ENCODE assay signal across 16 cellular contexts in the genomic region with DNA sequence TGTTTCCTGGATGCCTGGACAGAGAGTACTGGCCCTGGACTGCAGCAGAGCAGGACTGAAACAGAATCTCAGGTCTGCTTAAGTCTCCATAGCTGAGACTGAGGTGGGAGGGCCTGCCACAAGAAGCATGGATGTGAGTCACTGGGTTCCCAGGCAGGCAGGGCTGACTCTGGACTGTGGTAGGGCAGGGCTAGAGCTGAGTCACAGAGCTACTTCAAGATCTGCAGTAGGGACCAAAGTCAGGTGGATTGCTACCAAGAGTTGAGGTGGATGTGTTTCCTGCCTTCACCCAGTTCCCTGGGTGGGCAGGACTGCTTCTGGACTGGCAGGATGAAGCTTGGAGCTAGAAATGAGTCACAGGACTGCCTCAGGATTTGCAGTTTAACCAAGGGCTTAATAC.
DNase-seq lines count a peak whose midpoint lies in the region; ATAC-seq and TF ChIP-seq lines count a peak whose summit lies in the region.
"Had no signal": no experiment of that assay in that cellular context is flagged by ENCODE, and none has a peak within 500 bp of the region (broad histone marks: within the 10 kb centered on the region; RNA-seq: fewer than 3 reads in every experiment).

No MANE protein-coding gene starts in this region.

- H3K4me3 ChIP-seq in endodermal cell (ENCODE audit: low read length): no peak overlapping the region
- H3K4me3 ChIP-seq in mesendoderm (ENCODE audit: low read length): no peak overlapping the region
- H3K4me3 ChIP-seq: adrenal gland, heart right ventricle, Peyer's patch, thyroid gland had no signal

- H3K4me3 Mint-ChIP-seq in endodermal cell (no peak overlapping the region), nephron progenitor cell (no peak overlapping the region)
- H3K4me3 Mint-ChIP-seq: naive B cell had no signal

- H3K4me1 ChIP-seq in endodermal cell (ENCODE audit: control insufficient read depth, insufficient read depth, low read length) (no peaks in the 10 kb centered on the region), mesendoderm (ENCODE audit: control insufficient read depth, low read depth, low read length) (no peaks in the 10 kb centered on the region)
- H3K4me1 ChIP-seq: adrenal gland, heart right ventricle, Peyer's patch, thyroid gland had no signal

- H4K8ac ChIP-seq in mesendoderm (ENCODE audit: low read depth, low read length): no peak overlapping the region

- H3K79me1 ChIP-seq in mesendoderm (ENCODE audit: low read length): no peaks in the 10 kb centered on the region

- H3K36me3 ChIP-seq in endodermal cell (ENCODE audit: control insufficient read depth, insufficient read depth, low read length) (no peaks in the 10 kb centered on the region), mesendoderm (ENCODE audit: control insufficient read depth, insufficient read depth, low read length) (no peaks in the 10 kb centered on the region)
- H3K36me3 ChIP-seq: adrenal gland, heart right ventricle, Peyer's patch, thyroid gland had no signal

- no peak overlapping the region for H2BK15ac ChIP-seq in mesendoderm (replicated peaks; ENCODE audit: low read depth)

- H3K27ac ChIP-seq in endodermal cell (ENCODE audit: low read depth, low read length) (no peak overlapping the region), mesendoderm (ENCODE audit: low read depth, low read length) (no peak overlapping the region)
- H3K27ac ChIP-seq: adrenal gland, heart right ventricle, Peyer's patch, thyroid gland had no signal

- H3K4me2 ChIP-seq in mesendoderm (ENCODE audit: low read length): no peak overlapping the region

- no peak for TF ChIP-seq CTCF in endodermal cell (conservative IDR thresholded peaks at IDR 0.05)
- no peak for TF ChIP-seq CTCF in nephron progenitor cell (IDR thresholded peaks at IDR 0.05)

- H2BK120ac ChIP-seq in mesendoderm (ENCODE audit: low read depth, low read length): no peak overlapping the region

- DNase-seq in activated T-cell treated with anti-CD3 and anti-CD28 coated beads, Interleukin-2, amount 50 U/mL, for 48 hours: peak; percentile 20 to 33
- DNase-seq in activated T-cell treated with anti-CD3 and anti-CD28 coated beads for 4 hours (no peak), HT1080 (ENCODE audit: low read depth) (peak; percentile 98), endodermal cell (peak; percentile 62), mesendoderm (peak; percentile 42), NCI-H1105 treated with DMSO at 0.1 percent for 48 hours (lab: John Stamatoyannopoulos, UW) (no peak), nephron progenitor cell (no peak)
- DNase-seq: activated CD8-positive, alpha-beta memory T cell treated with anti-CD3 and anti-CD28 coated beads, Interleukin-2, amount 50 U/mL, for 4 hours; adrenal gland; heart right ventricle; naive B cell; NCI-H1930; Peyer's patch; posterior cingulate gyrus; thyroid gland had no signal

- H3K9ac ChIP-seq in endodermal cell (ENCODE audit: extremely low read depth, low read length, poor library complexity, severe bottlenecking) (no peak overlapping the region), mesendoderm (ENCODE audit: low read length) (no peak overlapping the region)

- H3K4ac ChIP-seq in mesendoderm (ENCODE audit: low read depth, low read length): no peak overlapping the region

- ATAC-seq in GM19463 (IDR thresholded peaks at IDR 0.05; ENCODE audit: unreplicated experiment): no peak
- ATAC-seq: heart right ventricle had no signal

- H3K9me3 ChIP-seq in endodermal cell (ENCODE audit: control insufficient read depth, low read length): no peaks in the 10 kb centered on the region
- H3K9me3 ChIP-seq: adrenal gland, Peyer's patch, thyroid gland had no signal

- no peak overlapping the region for H3K18ac ChIP-seq in mesendoderm (ENCODE audit: low read length)

- no peak overlapping the region for H2AK5ac ChIP-seq in mesendoderm (ENCODE audit: low read length)

- H3K27me3 ChIP-seq in endodermal cell (ENCODE audit: control insufficient read depth, insufficient read depth, low read length, poor library complexity, severe bottlenecking) (peaks cover under 1% of the 10 kb centered on the region), mesendoderm (ENCODE audit: insufficient read depth, low read length, poor library complexity) (no peaks in the 10 kb centered on the region)
- H3K27me3 ChIP-seq: adrenal gland, Peyer's patch, thyroid gland had no signal

- H3K9me3 Mint-ChIP-seq in endodermal cell: peaks cover 3% of the 10 kb centered on the region
- H3K9me3 Mint-ChIP-seq in nephron progenitor cell: peaks cover 10% of the 10 kb centered on the region

- H3K36me3 Mint-ChIP-seq in endodermal cell (ENCODE audit: low read depth) (no peaks in the 10 kb centered on the region), nephron progenitor cell (ENCODE audit: low read depth) (no peaks in the 10 kb centered on the region)
- H3K36me3 Mint-ChIP-seq: naive B cell had no signal

- no peak overlapping the region for H3K56ac ChIP-seq in mesendoderm (ENCODE audit: low read length)

- H3K79me2 ChIP-seq in mesendoderm (ENCODE audit: control insufficient read depth, insufficient read depth, low read length): no peaks in the 10 kb centered on the region

- no peaks in the 10 kb centered on the region for H3K27me3 Mint-ChIP-seq in endodermal cell (ENCODE audit: insufficient read depth)
- peaks cover 6% of the 10 kb centered on the region for H3K27me3 Mint-ChIP-seq in nephron progenitor cell (ENCODE audit: low read depth, poor library complexity)
- H3K27me3 Mint-ChIP-seq: naive B cell had no signal

- H3K23ac ChIP-seq in mesendoderm (ENCODE audit: low read length): no peak overlapping the region

- no peak overlapping the region for H4K5ac ChIP-seq in mesendoderm (ENCODE audit: low read length)

- no peak overlapping the region for H2BK5ac ChIP-seq in mesendoderm (ENCODE audit: low read length)

- no peak overlapping the region for H3K27ac Mint-ChIP-seq in endodermal cell
- no peak overlapping the region for H3K27ac Mint-ChIP-seq in nephron progenitor cell
- H3K27ac Mint-ChIP-seq: naive B cell had no signal

- H3K4me1 Mint-ChIP-seq in endodermal cell (no peaks in the 10 kb centered on the region), nephron progenitor cell (no peaks in the 10 kb centered on the region)
- H3K4me1 Mint-ChIP-seq: naive B cell had no signal

Comparison
In these comparisons a context has a peak if more than half of its experiments do, and no peak if none do; other contexts are left out.
1. DNase-seq: peak in activated T-cell treated with anti-CD3 and anti-CD28 coated beads, Interleukin-2, amount 50 U/mL, for 48 hours (2 of 2), HT1080 (single experiment), endodermal cell (single experiment) and mesendoderm (single experiment); none in activated T-cell treated with anti-CD3 and anti-CD28 coated beads for 4 hours (single experiment), NCI-H1105 treated with DMSO at 0.1 percent for 48 hours (single experiment) and nephron progenitor cell (single experiment).